Comparison of ENCODE assay signal across 1 cellular context in genomic region chr6:43781572-43781928, GRCh38.
TF ChIP-seq lines count a peak whose summit lies in the region.

No MANE protein-coding gene starts in this region.

TF ChIP-seq in K562, 482 proteins besides CTCF, POLR2A, EP300 and RAD21:
- TF ChIP-seq ZNF41 (CRISPR knock-in tag; conservative IDR thresholded peaks at IDR 0.05) = no peak
- TF ChIP-seq POLR2G (IDR thresholded peaks at IDR 0.05; ENCODE audit: low read depth, low read length) = peak; percentile 67
- peak; percentile 28 for TF ChIP-seq POLR2AphosphoS5 (IDR thresholded peaks at IDR 0.05; ENCODE audit: control insufficient read depth, insufficient read depth, low read depth, low read length)
- 0 out of 2 replicates have a peak, but pooled peaks have one; percentile 11 for TF ChIP-seq ETS1 (conservative IDR thresholded peaks at IDR 0.05; ENCODE audit: control insufficient read depth, low read depth, low read length)
- no peak for TF ChIP-seq RCOR1 (IDR thresholded peaks at IDR 0.05; ENCODE audit: borderline replicate concordance in 1 of 2, low read depth in 2 of 2, low read length in 2 of 2)
- peak; percentile 73 for TF ChIP-seq RBFOX2 (IDR thresholded peaks at IDR 0.05; ENCODE audit: low read depth, low read length)
- no peak for TF ChIP-seq ZNF395 (CRISPR knock-in tag; IDR thresholded peaks at IDR 0.05)
- no peak for TF ChIP-seq MLLT1 (IDR thresholded peaks at IDR 0.05)
- no peak for TF ChIP-seq HNRNPLL (IDR thresholded peaks at IDR 0.05; ENCODE audit: low read depth, low read length, poor library complexity, severe bottlenecking)
- TF ChIP-seq CBX5 (IDR thresholded peaks at IDR 0.05; ENCODE audit: borderline replicate concordance, low read depth) = no peak
- no peak for TF ChIP-seq SIN3B (IDR thresholded peaks at IDR 0.05; ENCODE audit: low read depth)
